Comparison of ENCODE assay signal across 8 cellular contexts in genomic region chr17:41785876-41786226, GRCh38. TPM values are rescaled to one million over a fixed set of nuclear protein-coding genes. Genes with fewer than 3 reads are reported as not detected.
A peak's percentile ranks its signal among the peaks of the same experiment; 100 is the strongest.
DNase-seq lines count a peak whose midpoint lies in the region; ATAC-seq and TF ChIP-seq lines count a peak whose summit lies in the region.

No MANE protein-coding gene starts in this region.

- peak overlapping the region; percentile 97 for H3K4me2 ChIP-seq in mesendoderm (ENCODE audit: low read length)

- H2BK15ac ChIP-seq in mesendoderm (replicated peaks; ENCODE audit: low read depth): no peak overlapping the region

- H3K27ac Mint-ChIP-seq in CD4-positive, alpha-beta T cell: no peak overlapping the region
- no peak overlapping the region for H3K27ac Mint-ChIP-seq in chondrocyte (ENCODE audit: unreplicated experiment)

- intact Hi-C loops in CD4-positive, alpha-beta T cell (cut with DNase I, micrococcal nuclease): loop anchor here in 1 of 2 experiments (5.0 kb wide), 1 partner anchor 49 kb away; no protein-coding TSS in a partner anchor

- H3K56ac ChIP-seq in mesendoderm (ENCODE audit: low read length): peak overlapping the region; percentile 93

- H3K4me1 ChIP-seq in mesendoderm (ENCODE audit: control insufficient read depth, low read depth, low read length): peaks cover 6% of the 10 kb centered on the region

- no peak for TF ChIP-seq CTCF in CD4-positive, alpha-beta T cell (IDR thresholded peaks at IDR 0.05)
- TF ChIP-seq CTCF in chondrocyte (IDR thresholded peaks at IDR 0.05): no peak

- peak overlapping the region; percentile 89 for H3K23ac ChIP-seq in mesendoderm (ENCODE audit: low read length)

- H3K4me3 Mint-ChIP-seq in CD4-positive, alpha-beta T cell: peak overlapping the region; percentile 82
- peak overlapping the region; percentile 57 for H3K4me3 Mint-ChIP-seq in chondrocyte (ENCODE audit: unreplicated experiment)

- H3K27me3 Mint-ChIP-seq in CD4-positive, alpha-beta T cell: peaks cover 39% of the 10 kb centered on the region
- H3K27me3 Mint-ChIP-seq in chondrocyte (ENCODE audit: low read depth): no peaks in the 10 kb centered on the region

- peak overlapping the region; percentile 94 for H3K18ac ChIP-seq in mesendoderm (ENCODE audit: low read length)

- ATAC-seq in CD4-positive, alpha-beta T cell (ENCODE audit: poor library complexity): no peak
- ATAC-seq in HG03280 (IDR thresholded peaks at IDR 0.05; ENCODE audit: unreplicated experiment): no peak

- peaks cover 4% of the 10 kb centered on the region for H3K79me1 ChIP-seq in mesendoderm (ENCODE audit: low read length)

- WGBS in mesendoderm (ENCODE audit: extremely low coverage, insufficient coverage, low lambda C conversion rate): no CpG with 5 or more reads among the region's 21 CpGs

- no peaks in the 10 kb centered on the region for H3K9me3 ChIP-seq in CD4-positive, alpha-beta T cell (ENCODE audit: control insufficient read depth, low read length)

- peak overlapping the region; percentile 90 for H3K4ac ChIP-seq in mesendoderm (ENCODE audit: low read depth, low read length)

- peaks cover 29% of the 10 kb centered on the region for H3K27me3 ChIP-seq in CD4-positive, alpha-beta T cell (ENCODE audit: control insufficient read depth, insufficient read depth, low read length)
- no peaks in the 10 kb centered on the region for H3K27me3 ChIP-seq in mesendoderm (ENCODE audit: insufficient read depth, low read length, poor library complexity)

- POLR2A ChIA-PET in CD4-positive, alpha-beta T cell (lab: Charles Lee): interaction anchor here (1.7 to 1.9 kb wide), 2 partner anchors 25 to 96 kb away, joined by 7 to 8 read pairs; no protein-coding TSS in a partner anchor

- peak overlapping the region; percentile 73 for H2BK5ac ChIP-seq in mesendoderm (ENCODE audit: low read length)

- H3K4me1 Mint-ChIP-seq in CD4-positive, alpha-beta T cell (ENCODE audit: low read depth): peaks cover 37% of the 10 kb centered on the region
- peaks cover 23% of the 10 kb centered on the region for H3K4me1 Mint-ChIP-seq in chondrocyte (ENCODE audit: low read depth)

- H3K4me3 ChIP-seq in mesendoderm (ENCODE audit: low read length): peak overlapping the region; percentile 77

- peak overlapping the region; percentile 90 for H3K9ac ChIP-seq in mesendoderm (ENCODE audit: low read length)

- no peaks in the 10 kb centered on the region for H3K36me3 ChIP-seq in mesendoderm (ENCODE audit: control insufficient read depth, insufficient read depth, low read length)

- peak overlapping the region; percentile 67 for H2BK120ac ChIP-seq in mesendoderm (ENCODE audit: low read depth, low read length)

- H3K36me3 Mint-ChIP-seq in CD4-positive, alpha-beta T cell (ENCODE audit: low read depth): no peaks in the 10 kb centered on the region
- H3K36me3 Mint-ChIP-seq in chondrocyte (ENCODE audit: low read depth): peaks cover 2% of the 10 kb centered on the region

- peaks cover 32% of the 10 kb centered on the region for H3K79me2 ChIP-seq in mesendoderm (ENCODE audit: control insufficient read depth, insufficient read depth, low read length)

- H4K8ac ChIP-seq in mesendoderm (ENCODE audit: low read depth, low read length): no peak overlapping the region

- DNase-seq in CD4-positive, alpha-beta T cell: no peak
- peak; percentile 52 for DNase-seq in NCI-H1105 treated with DMSO at 0.1 percent for 48 hours (lab: John Stamatoyannopoulos, UW)
- no peak for DNase-seq in chondrocyte (ENCODE audit: low spot score)
- peak; percentile 80 for DNase-seq in mesendoderm
- no peak for DNase-seq in activated CD4-positive, CD25-positive, alpha-beta regulatory T cell treated with anti-CD3 and anti-CD28 coated beads, Interleukin-2, amount 50 U/mL, for 72 hours
- no peak for DNase-seq in GM19240 (ENCODE audit: insufficient read length, low spot score)
- no peak for DNase-seq in NCI-H524 treated with DMSO at 0.1 percent for 48 hours (lab: John Stamatoyannopoulos, UW)

- H3K9me3 Mint-ChIP-seq in CD4-positive, alpha-beta T cell: no peaks in the 10 kb centered on the region
- no peaks in the 10 kb centered on the region for H3K9me3 Mint-ChIP-seq in chondrocyte (ENCODE audit: low read depth)

- no peak overlapping the region for H2AK5ac ChIP-seq in mesendoderm (ENCODE audit: low read length)

- H3K27ac ChIP-seq in CD4-positive, alpha-beta T cell (ENCODE audit: low read depth, low read length): no peak overlapping the region
- H3K27ac ChIP-seq in mesendoderm (ENCODE audit: low read depth, low read length): peak overlapping the region; percentile 98

- no peak overlapping the region for H4K5ac ChIP-seq in mesendoderm (ENCODE audit: low read length)

- CTCF ChIA-PET in CD4-positive, alpha-beta T cell (lab: Charles Lee): interaction anchor here (0.9 to 2.3 kb wide), 2 partner anchors 16 to 26 kb away, joined by 3 to 11 read pairs; partner anchors contain the start of gene P3H4

RNA-seq across cellular contexts. Expression of gene JUP, which starts 0.7 kb away (rescaled TPM):
- total RNA-seq in CD4-positive, alpha-beta T cell: 1 to 10 TPM in 1 of 2 experiments, under 1 TPM in 1; 0.88 to 1.1 TPM
- 8.1 to 22.0 TPM (median 18.8 TPM) in 3 replicates for total RNA-seq in chondrocyte
- polyA plus RNA-seq in mesendoderm (2013, experiment 1 of 2): 101 TPM
- 98.0 TPM for polyA plus RNA-seq in mesendoderm (2013, experiment 2 of 2)

RNA-seq across cellular contexts. Expression of gene P3H4, which starts 25.9 kb away (rescaled TPM):
- 1 to 10 TPM; 1.3 to 2.3 TPM for total RNA-seq in CD4-positive, alpha-beta T cell
- 83.8 to 109 TPM (median 84.8 TPM) in 3 replicates for total RNA-seq in chondrocyte
- 16.0 TPM for polyA plus RNA-seq in mesendoderm (2013, experiment 1 of 2)
- 15.3 TPM for polyA plus RNA-seq in mesendoderm (2013, experiment 2 of 2)

RNA-seq across cellular contexts. Expression of gene FKBP10, which starts 27.0 kb away (rescaled TPM):
- not detected for total RNA-seq in CD4-positive, alpha-beta T cell
- total RNA-seq in chondrocyte: 557 to 584 TPM (median 567 TPM) in 3 replicates
- polyA plus RNA-seq in mesendoderm (2013, experiment 1 of 2): 113 TPM
- 114 TPM for polyA plus RNA-seq in mesendoderm (2013, experiment 2 of 2)

RNA-seq across cellular contexts. Expression of gene NT5C3B, which starts 50.2 kb away (rescaled TPM):
- 10 to 100 TPM; 25.7 to 29.7 TPM for total RNA-seq in CD4-positive, alpha-beta T cell
- total RNA-seq in chondrocyte: 39.8 to 52.4 TPM (median 47.8 TPM) in 3 replicates
- 57.5 TPM for polyA plus RNA-seq in mesendoderm (2013, experiment 1 of 2)
- 59.6 TPM for polyA plus RNA-seq in mesendoderm (2013, experiment 2 of 2)

RNA-seq across cellular contexts. Expression of gene HAP1, which starts 51.4 kb away (rescaled TPM):
- under 1 TPM in 1 of 2 experiments, not detected in 1; 0.11 TPM for total RNA-seq in CD4-positive, alpha-beta T cell
- not detected in 3 replicates for total RNA-seq in chondrocyte
- polyA plus RNA-seq in mesendoderm (2013, experiment 1 of 2): 0.67 TPM
- polyA plus RNA-seq in mesendoderm (2013, experiment 2 of 2): 0.57 TPM

Comparison
In these comparisons a context has a peak if more than half of its experiments do, and no peak if none do; other contexts are left out.
1. DNase-seq: peak in NCI-H1105 treated with DMSO at 0.1 percent for 48 hours (single experiment) and mesendoderm (single experiment); none in CD4-positive, alpha-beta T cell (0 of 10), chondrocyte (single experiment), activated CD4-positive, CD25-positive, alpha-beta regulatory T cell treated with anti-CD3 and anti-CD28 coated beads, Interleukin-2, amount 50 U/mL, for 72 hours (single experiment), GM19240 (single experiment) and NCI-H524 treated with DMSO at 0.1 percent for 48 hours (single experiment).
2. RNA of gene P3H4, which starts 25.9 kb away (total RNA-seq): 83.8 to 109 TPM in chondrocyte; 1.3 to 2.3 TPM in CD4-positive, alpha-beta T cell; every median in the first group is over 10 times any median in the second.
3. RNA of gene FKBP10, which starts 27.0 kb away (total RNA-seq): 557 to 584 TPM in chondrocyte; not detected in CD4-positive, alpha-beta T cell; every median in the first group is over 100 times any median in the second.